In the genomic region with DNA sequence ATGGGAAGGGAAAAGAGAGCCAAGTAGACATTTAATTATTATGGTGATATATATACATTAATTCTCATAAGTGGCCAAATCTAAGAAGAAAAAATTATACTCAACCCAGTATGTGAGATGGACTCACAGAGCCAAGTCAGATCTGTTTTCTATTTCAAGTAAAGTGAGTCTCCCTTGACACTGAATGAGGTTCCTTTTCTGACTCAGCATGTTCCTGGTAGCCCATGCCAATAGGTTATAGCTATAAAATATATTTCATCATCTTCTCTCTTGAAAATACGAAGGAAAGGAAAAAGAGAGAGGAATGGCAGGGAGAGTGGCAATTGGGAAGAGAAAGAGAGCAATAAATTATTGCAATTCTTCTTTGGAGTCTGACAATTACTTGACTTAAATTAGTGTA, we compare ENCODE assay signal across 20 cellular contexts.
DNase-seq lines count a peak whose midpoint lies in the region; ATAC-seq and TF ChIP-seq lines count a peak whose summit lies in the region.
"Had no signal": no experiment of that assay in that cellular context is flagged by ENCODE, and none has a peak within 500 bp of the region (broad histone marks: within the 10 kb centered on the region; RNA-seq: fewer than 3 reads in every experiment).

No MANE protein-coding gene starts in this region.

- intact Hi-C loops in aorta (cut with DNase I), result no loop called here

- H3K27me3 ChIP-seq in aorta (ENCODE audit: control insufficient read depth in 1 of 2, insufficient read depth in 2 of 2, low read length in 1 of 2), result no peaks in the 10 kb centered on the region
- H3K27me3 ChIP-seq: BLaER1 treated with 17β-estradiol and CSF1 and Interleukin-3, amounts not matched to agents 10 nM and 100 nM; SJSA1 had no signal

- H3K4me3 ChIP-seq in cardiac fibroblast (replicated peaks in 1 of 2; ENCODE audit: low read depth in 2 of 2, low read length in 2 of 2), result no peak overlapping the region
- no peak overlapping the region for H3K4me3 ChIP-seq in skeletal muscle cell (ENCODE audit: low read depth, low read length)
- no peak overlapping the region for H3K4me3 ChIP-seq in aorta (ENCODE audit: low read length in 2 of 2)
- H3K4me3 ChIP-seq: BLaER1 treated with 17β-estradiol and CSF1 and Interleukin-3, amounts not matched to agents 10 nM and 100 nM; SJSA1 had no signal

- ATAC-seq in aorta (ENCODE audit: low FRiP score), result no peak
- ATAC-seq in GM21737 (IDR thresholded peaks at IDR 0.05; ENCODE audit: unreplicated experiment), result no peak
- ATAC-seq: Right ventricle myocardium inferior had no signal

- DNase-seq in OCI-M1 (lab: John Stamatoyannopoulos, UW), result peak; percentile 55
- DNase-seq in cardiac fibroblast (ENCODE audit: low read depth in 2 of 2), result peak; percentile 10 to 39
- peak; percentile 60 for DNase-seq in fibroblast of peridontal ligament (ENCODE audit: extremely low read depth)
- peak; percentile 61 for DNase-seq in skeletal muscle cell (ENCODE audit: low read depth)
- DNase-seq in SKM-1 (lab: John Stamatoyannopoulos, UW; ENCODE audit: unreplicated experiment), result no peak
- no peak for DNase-seq in aorta
- DNase-seq in KG1 (lab: John Stamatoyannopoulos, UW), result no peak
- DNase-seq: Caco-2; CD4-positive, alpha-beta memory T cell; DND-41; IMR-90; MV-4-11; NCI-H1105 treated with DMSO at 0.1 percent for 48 hours; NCI-H2081 treated with DMSO at 0.1 percent for 48 hours; NCI-H2171 treated with DMSO at 0.1 percent for 48 hours; NCI-H526 had no signal

- no peak for TF ChIP-seq CTCF in cardiac fibroblast (IDR thresholded peaks at IDR 0.05; ENCODE audit: low read depth, low read length)

- H3K9me3 ChIP-seq in aorta (ENCODE audit: control insufficient read depth, low read length), result no peaks in the 10 kb centered on the region
- H3K9me3 ChIP-seq: BLaER1 treated with 17β-estradiol and CSF1 and Interleukin-3, amounts not matched to agents 10 nM and 100 nM; Caco-2; SJSA1 had no signal

- 82 to 90% methylated on average over 1 of the region's 1 CpG for WGBS in aorta, 2 donors

- H3K27ac ChIP-seq in aorta (ENCODE audit: low read depth in 1 of 2, low read length in 2 of 2), result no peak overlapping the region
- H3K27ac ChIP-seq: BLaER1 treated with 17β-estradiol and CSF1 and Interleukin-3, amounts not matched to agents 10 nM and 100 nM; SJSA1 had no signal

- H3K4me1 ChIP-seq in aorta (ENCODE audit: control insufficient read depth in 1 of 2, insufficient read depth in 2 of 2, low read length in 2 of 2), result no peaks in the 10 kb centered on the region
- H3K4me1 ChIP-seq: BLaER1 treated with 17β-estradiol and CSF1 and Interleukin-3, amounts not matched to agents 10 nM and 100 nM; Caco-2; SJSA1 had no signal

- peaks cover 2% of the 10 kb centered on the region in 2 donors for H3K36me3 ChIP-seq in aorta (ENCODE audit: control insufficient read depth in 1 of 2, insufficient read depth in 2 of 2, low read length in 1 of 2)
- H3K36me3 ChIP-seq: BLaER1 treated with 17β-estradiol and CSF1 and Interleukin-3, amounts not matched to agents 10 nM and 100 nM; SJSA1 had no signal

Comparison
In these comparisons a context has a peak if more than half of its experiments do, and no peak if none do; other contexts are left out.
1. DNase-seq: peak in OCI-M1 (single experiment), cardiac fibroblast (2 of 2), fibroblast of peridontal ligament (single experiment) and skeletal muscle cell (single experiment); none in SKM-1 (single experiment), aorta (0 of 2) and KG1 (single experiment).